Comparison of ENCODE assay signal across 19 cellular contexts in the genomic region with DNA sequence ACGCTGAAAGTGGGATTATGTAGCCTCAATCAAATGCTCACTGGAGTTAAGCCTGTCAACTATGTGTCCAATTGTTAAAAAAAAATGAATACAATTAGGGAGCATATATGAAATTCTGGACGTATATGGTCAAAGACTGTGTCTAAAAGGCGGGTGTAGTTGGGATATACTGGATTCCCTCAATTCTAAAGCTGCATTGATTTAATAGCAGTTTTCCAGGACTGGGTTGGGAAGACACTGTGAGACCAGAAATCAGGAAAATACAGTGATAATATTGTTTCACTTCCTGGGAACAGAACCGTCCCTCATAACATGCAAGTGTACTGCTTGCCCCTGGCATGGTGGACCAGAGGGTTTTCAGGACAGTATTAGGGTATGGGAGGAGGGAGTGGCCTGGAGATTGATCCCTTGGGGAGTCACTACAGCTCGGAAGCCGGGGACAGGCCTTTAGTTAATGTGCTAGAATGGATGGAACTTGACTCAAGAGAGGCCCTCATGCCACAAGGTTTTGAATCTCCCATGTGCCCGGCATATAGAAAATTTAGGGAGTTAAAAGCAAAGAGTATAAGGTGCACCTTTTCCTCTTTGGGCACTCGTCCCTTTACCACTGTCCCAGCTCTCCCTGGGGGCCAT.
DNase-seq lines count a peak whose midpoint lies in the region; ATAC-seq, FAIRE-seq and TF ChIP-seq lines count a peak whose summit lies in the region.
"Had no signal": no experiment of that assay in that cellular context is flagged by ENCODE, and none has a peak within 500 bp of the region (broad histone marks: within the 10 kb centered on the region; RNA-seq: fewer than 3 reads in every experiment).

No MANE protein-coding gene starts in this region.

- H3K4me3 ChIP-seq in IMR-90 (ENCODE audit: insufficient read depth, low read depth, low read length): no peak overlapping the region
- no peak overlapping the region for H3K4me3 ChIP-seq in H1 (ENCODE audit: extremely low read depth in 1 of 4, insufficient read depth in 2 of 4, low read depth in 3 of 4, low read length in 4 of 4)
- no peak overlapping the region for H3K4me3 ChIP-seq in H7 (ENCODE audit: insufficient read depth, low read depth, low read length)
- H3K4me3 ChIP-seq: skin epidermis, upper lobe of left lung had no signal

- peaks cover 5% of the 10 kb centered on the region; the same call in 1 of the 2 replicates for H3K23me2 ChIP-seq in H1 (ENCODE audit: low read depth, low read length)

- peaks cover 9% of the 10 kb centered on the region for H3K9me1 ChIP-seq in IMR-90 (ENCODE audit: insufficient read depth, low read length)

- H3K4me2 ChIP-seq in IMR-90 (ENCODE audit: low read depth, low read length) (no peak overlapping the region), H1 (ENCODE audit: insufficient read depth in 1 of 2, low read depth in 2 of 2, low read length in 2 of 2) (no peak overlapping the region)

- H3K14ac ChIP-seq in IMR-90 (replicated peaks; ENCODE audit: low read depth, low read length): 0 out of 2 replicates have a peak overlapping the region, but pooled peaks have one; percentile 13
- no peak overlapping the region for H3K14ac ChIP-seq in H1 (ENCODE audit: insufficient read length)

- no TSS peak for BruUV-seq in IMR-90 (replicated peaks; lab: Mats Ljungman, UMichigan)

- no peak overlapping the region for H2BK12ac ChIP-seq in H1 (ENCODE audit: low read depth, low read length)

- H3K4me1 Mint-ChIP-seq in neural crest cell: peaks cover 89% of the 10 kb centered on the region

- no peak overlapping the region for H2BK120ac ChIP-seq in IMR-90 (ENCODE audit: low read depth, low read length)
- H2BK120ac ChIP-seq in H1 (replicated peaks; ENCODE audit: low read depth, low read length): no peak overlapping the region

- no peak for ATAC-seq in IMR-90 (ENCODE audit: low read depth)
- ATAC-seq: HCT116, SK-N-SH treated with all-trans-retinoic acid at 6 μM for 48 hours had no signal

- no peak for TF ChIP-seq POLR2A in IMR-90 (IDR thresholded peaks at IDR 0.05; ENCODE audit: low read depth, low read length)
- TF ChIP-seq POLR2A in H1 (IDR thresholded peaks at IDR 0.05; ENCODE audit: control extremely low read depth in 1 of 2, low read depth in 2 of 2, low read length in 2 of 2): no peak

- in situ Hi-C loops in IMR-90 (cut with MboI; ENCODE audit: low sequenced_read_pairs): no loop called here

- H4K8ac ChIP-seq in IMR-90 (ENCODE audit: low read depth in 2 of 2, low read length in 2 of 2) (no peak overlapping the region; a peak in 1 of 4 replicates), H1 (ENCODE audit: extremely low read depth, insufficient read depth, low read length) (peak overlapping the region; percentile 6; the same call in 1 of the 2 replicates)

- H2AK5ac ChIP-seq in IMR-90 (ENCODE audit: low read depth, low read length) (peak overlapping the region; percentile 24; the same call in 1 of the 2 replicates), H1 (ENCODE audit: low read depth, low read length) (no peak overlapping the region)

- no peaks in the 10 kb centered on the region for H3K79me2 ChIP-seq in H1 (ENCODE audit: control insufficient read depth in 1 of 2, insufficient read depth in 2 of 2, low read length in 2 of 2)

- H2BK20ac ChIP-seq in IMR-90 (ENCODE audit: low read depth, low read length) (no peak overlapping the region), H1 (ENCODE audit: low read length) (no peak overlapping the region; the same call in 1 of the 2 replicates)

- H3K36me3 Mint-ChIP-seq in neural crest cell (ENCODE audit: low read depth): no peaks in the 10 kb centered on the region

- no peaks in the 10 kb centered on the region for H3K79me1 ChIP-seq in IMR-90 (ENCODE audit: low read depth in 1 of 2, low read length in 2 of 2)
- H3K79me1 ChIP-seq in H1 (ENCODE audit: low read depth, low read length): no peaks in the 10 kb centered on the region

- no peak overlapping the region for H3K23ac ChIP-seq in IMR-90 (ENCODE audit: low read depth, low read length)
- no peak overlapping the region for H3K23ac ChIP-seq in H1 (ENCODE audit: insufficient read length)

- H2BK5ac ChIP-seq in IMR-90 (ENCODE audit: low read depth, low read length, poor library complexity, severe bottlenecking): no peak overlapping the region
- H2BK5ac ChIP-seq in H1 (ENCODE audit: low read depth, low read length): no peak overlapping the region

- POLR2A ChIA-PET in IMR-90 (lab: Charles Lee; ENCODE audit: unreplicated experiment): no interaction called here
- POLR2A ChIA-PET in H1 (lab: Charles Lee; ENCODE audit: partially characterized antibody): interaction anchor here (0.6 to 1.4 kb wide), 2 partner anchors 156 to 160 kb away, joined by 3 read pairs; no protein-coding TSS in a partner anchor

- no peak overlapping the region for H2AFZ ChIP-seq in IMR-90 (replicated peaks; ENCODE audit: low read length, poor library complexity)
- no peak overlapping the region for H2AFZ ChIP-seq in H1 (ENCODE audit: low read length)

- H4K91ac ChIP-seq in IMR-90 (ENCODE audit: insufficient read depth, low read depth, low read length) (no peak overlapping the region), H1 (replicated peaks; ENCODE audit: insufficient read length, low read length) (no peak overlapping the region)

- TF ChIP-seq CTCF in IMR-90 (conservative IDR thresholded peaks at IDR 0.05; ENCODE audit: low read depth, low read length): no peak
- TF ChIP-seq CTCF in H1 (IDR thresholded peaks at IDR 0.05; ENCODE audit: control extremely low read depth in 1 of 3, insufficient read depth in 1 of 3, low read depth in 1 of 3, low read length in 3 of 3): no peak
- no peak for TF ChIP-seq CTCF in neural crest cell (conservative IDR thresholded peaks at IDR 0.05)

- CTCF ChIA-PET in IMR-90 (lab: Yijun Ruan, JAX) (no interaction called here), H1 (lab: Charles Lee; ENCODE audit: partially characterized antibody) (interaction anchor here (1.7 to 2.5 kb wide), 2 partner anchors 12 to 32 kb away, joined by 5 to 9 read pairs; no protein-coding TSS in a partner anchor)

- H3K18ac ChIP-seq in IMR-90 (ENCODE audit: low read depth, low read length) (no peak overlapping the region), H1 (ENCODE audit: extremely low read depth, low read length) (no peak overlapping the region)

- DNase-seq in IMR-90: no peak
- peak in 1 of 2 experiments; percentile 22 for DNase-seq in H1 (ENCODE audit: low read depth in 1 of 2, low spot score in 2 of 2)
- no peak for DNase-seq in neural crest cell (ENCODE audit: low read depth, low spot score)
- no peak for DNase-seq in H7
- no peak for DNase-seq in GF-D8 (lab: John Stamatoyannopoulos, UW)
- no peak for DNase-seq in NCI-H226
- DNase-seq: MM.1S; NCI-H82; occipital lobe; stimulated activated CD4-positive, alpha-beta T cell treated with anti-CD3 and anti-CD28 coated beads, Interleukin-4, amount 100 ng/mL, for 24 hours; T-helper 9 cell had no signal

- H3K4me3 Mint-ChIP-seq in neural crest cell: peak overlapping the region; percentile 31
- H3K4me3 Mint-ChIP-seq: central memory CD8-positive, alpha-beta T cell; IgD-negative memory B cell had no signal

- H3K9me3 ChIP-seq in IMR-90 (ENCODE audit: control insufficient read depth, insufficient read depth, low read length) (no peaks in the 10 kb centered on the region), H1 (ENCODE audit: insufficient read depth in 2 of 2, low read depth in 1 of 2, low read length in 1 of 2) (no peaks in the 10 kb centered on the region)
- H3K9me3 ChIP-seq: upper lobe of left lung had no signal

- no peaks in the 10 kb centered on the region for H3K27me3 ChIP-seq in IMR-90 (ENCODE audit: control insufficient read depth, insufficient read depth, low read length)
- H3K27me3 ChIP-seq in H1 (replicated peaks in 1 of 4; ENCODE audit: control insufficient read depth in 3 of 4, extremely low read depth in 1 of 4, insufficient read depth in 3 of 4, low read length in 3 of 4): no peaks in the 10 kb centered on the region; a peak in 1 of 7 replicates
- no peaks in the 10 kb centered on the region for H3K27me3 ChIP-seq in H7 (ENCODE audit: control insufficient read depth, insufficient read depth, low read length)
- H3K27me3 ChIP-seq: upper lobe of left lung had no signal

- no peaks in the 10 kb centered on the region for H3K27me3 Mint-ChIP-seq in neural crest cell (ENCODE audit: low read depth)
- H3K27me3 Mint-ChIP-seq: central memory CD8-positive, alpha-beta T cell had no signal

- H3K36me3 ChIP-seq in IMR-90 (ENCODE audit: control insufficient read depth, insufficient read depth, low read length) (no peaks in the 10 kb centered on the region), H1 (ENCODE audit: control insufficient read depth in 2 of 4, insufficient read depth in 4 of 4, low read length in 3 of 4) (no peaks in the 10 kb centered on the region), H7 (replicated peaks; ENCODE audit: control insufficient read depth, insufficient read depth, low read length) (no peaks in the 10 kb centered on the region)
- H3K36me3 ChIP-seq: upper lobe of left lung had no signal

- 83% methylated on average over 2 of the region's 8 CpGs; no CpG with 5 or more reads in 1 of the 2 experiments for WGBS in IMR-90 (ENCODE audit: extremely low coverage in 2 of 2, insufficient read length in 1 of 2), 2 experiments
- 89% methylated on average over 8 of the region's 8 CpGs; no CpG with 5 or more reads in 1 of the 2 experiments for WGBS in H1 (ENCODE audit: extremely low coverage in 1 of 2, insufficient coverage in 1 of 2, insufficient read length in 1 of 2, insufficient replicate concordance in 2 of 2, low coverage in 1 of 2, low lambda C conversion rate in 2 of 2, missing lambda C conversion rate in 1 of 2), 2 experiments

- H4K20me1 ChIP-seq in IMR-90 (ENCODE audit: insufficient read depth, low read length): no peaks in the 10 kb centered on the region
- no peaks in the 10 kb centered on the region for H4K20me1 ChIP-seq in H1 (replicated peaks in 1 of 2; ENCODE audit: control insufficient read depth in 1 of 2, insufficient read depth in 2 of 2, low read length in 2 of 2)

- H4K5ac ChIP-seq in IMR-90 (ENCODE audit: low read depth, low read length) (no peak overlapping the region), H1 (ENCODE audit: insufficient read length, low read depth, low read length) (no peak overlapping the region)

- peak overlapping the region; percentile 31 for H3K27ac Mint-ChIP-seq in neural crest cell (ENCODE audit: unreplicated experiment)

- H3K9me3 Mint-ChIP-seq in neural crest cell: peaks cover 2% of the 10 kb centered on the region
- H3K9me3 Mint-ChIP-seq: central memory CD8-positive, alpha-beta T cell; IgD-negative memory B cell had no signal

- H3K4ac ChIP-seq in IMR-90 (ENCODE audit: low read depth, low read length) (peak overlapping the region; percentile 42), H1 (replicated peaks; ENCODE audit: insufficient read length, low read depth, low read length) (no peak overlapping the region)

- H3K27ac ChIP-seq in IMR-90 (ENCODE audit: insufficient read depth, low read length) (no peak overlapping the region), H1 (ENCODE audit: low read depth, low read length) (no peak overlapping the region), temporal lobe (ENCODE audit: low read depth, low read length) (peak overlapping the region; percentile 52)

- dilution Hi-C loops in IMR-90 (cut with HindIII; ENCODE audit: low sequenced_read_pairs, unreplicated experiment): no loop called here

- no peak overlapping the region for H2AK9ac ChIP-seq in IMR-90 (replicated peaks; ENCODE audit: low read depth, low read length, poor library complexity)

- no peak for FAIRE-seq in H1 (lab: Jason Lieb, UNC)
- FAIRE-seq: keratinocyte had no signal

- H2BK15ac ChIP-seq in IMR-90 (ENCODE audit: low read depth, low read length) (0 out of 3 replicates have a peak overlapping the region, but pooled peaks have one; percentile 40), H1 (ENCODE audit: low read length) (0 out of 2 replicates have a peak overlapping the region, but pooled peaks have one; percentile 92)

- H3K56ac ChIP-seq in IMR-90 (ENCODE audit: extremely low read depth, insufficient read depth, low read length): no peak overlapping the region
- H3K56ac ChIP-seq in H1 (replicated peaks; ENCODE audit: insufficient read length, low read depth, low read length): no peak overlapping the region

- H3K4me1 ChIP-seq in IMR-90 (ENCODE audit: control insufficient read depth, insufficient read depth, low read length): peaks cover 16% of the 10 kb centered on the region
- H3K4me1 ChIP-seq in H1 (replicated peaks in 1 of 4; ENCODE audit: control insufficient read depth in 3 of 4, insufficient read depth in 4 of 4, low read length in 3 of 4): peaks cover 9 to 21% (median 10%) of the 10 kb centered on the region in 4 experiments

- intact Hi-C loops in IMR-90 (cut with micrococcal nuclease): no loop called here

- TF ChIP-seq RAD21 in IMR-90 (IDR thresholded peaks at IDR 0.05; ENCODE audit: low read length): no peak
- no peak for TF ChIP-seq RAD21 in H1 (IDR thresholded peaks at IDR 0.05 in 1 of 2, conservative IDR thresholded peaks at IDR 0.05 in 1 of 2; ENCODE audit: low read depth in 2 of 2, low read length in 2 of 2)

- no peak overlapping the region for H3K9ac ChIP-seq in IMR-90 (ENCODE audit: low read depth, low read length)
- no peak overlapping the region for H3K9ac ChIP-seq in H1 (replicated peaks in 1 of 4; ENCODE audit: extremely low read depth in 1 of 4, low read depth in 3 of 4, low read length in 3 of 4)

- TF ChIP-seq EP300 in H1 (IDR thresholded peaks at IDR 0.05; ENCODE audit: borderline replicate concordance in 1 of 2, low read depth in 2 of 2, low read length in 2 of 2): no peak
